11 cellular contexts compared by ENCODE assay signal in genomic region chr4:10578027-10578426, GRCh38.
DNase-seq lines count a peak whose midpoint lies in the region; ATAC-seq lines count a peak whose summit lies in the region.
"Had no signal": no experiment of that assay in that cellular context is flagged by ENCODE, and none has a peak within 500 bp of the region (broad histone marks: within the 10 kb centered on the region; RNA-seq: fewer than 3 reads in every experiment).

No MANE protein-coding gene starts in this region.

- no peak overlapping the region for H3K27ac Mint-ChIP-seq in T-cell
- H3K27ac Mint-ChIP-seq: CD14-positive monocyte had no signal

- peaks cover 8 to 15% of the 10 kb centered on the region in 2 donors for H3K27me3 Mint-ChIP-seq in T-cell

- no peak overlapping the region for H3K4me3 Mint-ChIP-seq in T-cell

- H3K9me3 Mint-ChIP-seq in T-cell = no peaks in the 10 kb centered on the region

- CTCF ChIA-PET in T-cell (lab: Charles Lee) = interaction anchor here in 1 of 2 donors (0.7 kb wide), 1 partner anchor 132 kb away, joined by 3 read pairs; no protein-coding TSS in a partner anchor

- no peaks in the 10 kb centered on the region for H3K36me3 Mint-ChIP-seq in T-cell
- H3K36me3 Mint-ChIP-seq: CD14-positive monocyte had no signal

- intact Hi-C loops in left ventricle myocardium superior (cut with micrococcal nuclease) = no loop called here

- ATAC-seq in GM18519 (IDR thresholded peaks at IDR 0.05; ENCODE audit: low FRiP score, unreplicated experiment) (peak; percentile 70), GM21360 (IDR thresholded peaks at IDR 0.05; ENCODE audit: unreplicated experiment) (peak; percentile 56), HG02973 (IDR thresholded peaks at IDR 0.05; ENCODE audit: unreplicated experiment) (peak; percentile 74), left ventricle myocardium superior (no peak), T-cell (replicated peaks in 1 of 4) (no peak)

- peaks cover 0 to 8% (median 8%) of the 10 kb centered on the region in 3 donors for H3K4me1 Mint-ChIP-seq in T-cell

- POLR2A ChIA-PET in T-cell (lab: Charles Lee) = no interaction called here

- DNase-seq in NCI-H69 (lab: John Stamatoyannopoulos, UW) = peak; percentile 28
- no peak for DNase-seq in left ventricle myocardium superior
- DNase-seq in T-cell = no peak
- no peak for DNase-seq in 8988T
- DNase-seq: activated CD4-positive, CD25-positive, alpha-beta regulatory T cell; activated T-cell treated with anti-CD3 and anti-CD28 coated beads, Interleukin-2, amount 50 U/mL, for 1 hour; EL had no signal

Comparison
In these comparisons a context has a peak if more than half of its experiments do, and no peak if none do; other contexts are left out.
1. ATAC-seq: peak in GM18519 (single experiment), GM21360 (single experiment) and HG02973 (single experiment); none in left ventricle myocardium superior (single experiment) and T-cell (0 of 4).